Comparison of ENCODE assay signal across 9 cellular contexts in genomic region chr13:49220856-49221614, GRCh38. TPM values are rescaled to one million over a fixed set of nuclear protein-coding genes. Genes with fewer than 3 reads are reported as not detected.
A peak's percentile ranks its signal among the peaks of the same experiment; 100 is the strongest.
DNase-seq lines count a peak whose midpoint lies in the region; TF ChIP-seq lines count a peak whose summit lies in the region.
"Had no signal": no experiment of that assay in that cellular context is flagged by ENCODE, and none has a peak within 500 bp of the region (broad histone marks: within the 10 kb centered on the region; RNA-seq: fewer than 3 reads in every experiment).

No MANE protein-coding gene starts in this region.

- H3K9ac ChIP-seq in skeletal muscle satellite cell (ENCODE audit: low read depth, low read length), result no peak overlapping the region

- intact Hi-C loops in uterus (cut with DNase I; ENCODE audit: low total_unique reads), result no loop called here

- no peaks in the 10 kb centered on the region for H3K9me3 ChIP-seq in right atrium auricular region
- H3K9me3 ChIP-seq in skeletal muscle satellite cell (replicated peaks; ENCODE audit: low read length), result no peaks in the 10 kb centered on the region
- no peaks in the 10 kb centered on the region for H3K9me3 ChIP-seq in uterus

- H3K4me3 ChIP-seq in right atrium auricular region (peak overlapping the region; percentile 31 to 53), skeletal muscle satellite cell (ENCODE audit: low read length) (peak overlapping the region; percentile 62), uterus (peak overlapping the region in 1 of 2 donors; percentile 32)

- peak; percentile 5 for TF ChIP-seq CTCF in GM10266 (IDR thresholded peaks at IDR 0.05; ENCODE audit: control insufficient read depth, insufficient read depth, low read depth, missing control alignments)
- TF ChIP-seq CTCF in right atrium auricular region (IDR thresholded peaks at IDR 0.05), result no peak
- no peak for TF ChIP-seq CTCF in uterus (IDR thresholded peaks at IDR 0.05)

- no peak for TF ChIP-seq POLR2A in uterus (IDR thresholded peaks at IDR 0.05)

- H3K27ac ChIP-seq in right atrium auricular region (no peak overlapping the region), uterus (no peak overlapping the region)

- H3K27me3 ChIP-seq in right atrium auricular region (peaks cover 14 to 18% of the 10 kb centered on the region in 2 donors), skeletal muscle satellite cell (ENCODE audit: control insufficient read depth, insufficient read depth, low read length) (peaks cover 87% of the 10 kb centered on the region), uterus (peaks cover 16 to 18% of the 10 kb centered on the region in 2 donors)

- no peaks in the 10 kb centered on the region for H3K36me3 ChIP-seq in right atrium auricular region
- H3K36me3 ChIP-seq in skeletal muscle satellite cell (ENCODE audit: insufficient read depth, low read length), result no peaks in the 10 kb centered on the region
- no peaks in the 10 kb centered on the region for H3K36me3 ChIP-seq in uterus

- DNase-seq in GM10266 (ENCODE audit: extremely low spot score) (peak; percentile 33), right atrium auricular region (ENCODE audit: low spot score) (peak; percentile 26), KG1 (lab: John Stamatoyannopoulos, UW) (no peak), uterus (no peak), NCI-H1694 (lab: John Stamatoyannopoulos, UW) (no peak), mucosa of gallbladder (ENCODE audit: low spot score) (no peak)
- DNase-seq in activated CD4-positive, alpha-beta T cell treated with anti-CD3 and anti-CD28 coated beads, Interleukin-2, amount 50 U/mL, for 48 hours, result peak; percentile 26 to 37

- H3K4me2 ChIP-seq in skeletal muscle satellite cell (ENCODE audit: low read length), result peak overlapping the region; percentile 72

- H3K4me1 ChIP-seq in right atrium auricular region (peaks cover 0 to 19% of the 10 kb centered on the region in 2 donors), skeletal muscle satellite cell (ENCODE audit: control insufficient read depth, insufficient read depth, low read length) (peaks cover 10% of the 10 kb centered on the region), uterus (peaks cover 0 to 14% of the 10 kb centered on the region in 2 donors)

RNA-seq across cellular contexts. Expression of gene MLNR, which starts 0.9 kb away (rescaled TPM):
- not detected for total RNA-seq in right atrium auricular region
- total RNA-seq in skeletal muscle satellite cell (2012; rRNA removed), result not detected in 2 replicates
- total RNA-seq in uterus, result not detected
- not detected for total RNA-seq in mucosa of gallbladder
- total RNA-seq: lung microvascular endothelial cell had no signal

RNA-seq across cellular contexts. Expression of gene CDADC1, which starts 26.7 kb away (rescaled TPM):
- 1 to 10 TPM; 3.5 to 4.6 TPM for total RNA-seq in right atrium auricular region
- total RNA-seq in skeletal muscle satellite cell (2012; rRNA removed), result 1.3 and 2.3 TPM in 2 replicates
- 10 to 100 TPM in 2 of 4 donors, 1 to 10 TPM in 2; 1.8 to 76.5 (median 10.9) TPM for total RNA-seq in uterus
- 9.4 TPM for total RNA-seq in mucosa of gallbladder

Comparison
In these comparisons a context has a peak if more than half of its experiments do, and no peak if none do; other contexts are left out.
1. DNase-seq: peak in GM10266 (single experiment), activated CD4-positive, alpha-beta T cell treated with anti-CD3 and anti-CD28 coated beads, Interleukin-2, amount 50 U/mL, for 48 hours (2 of 2) and right atrium auricular region (single experiment); none in KG1 (single experiment), uterus (0 of 2), NCI-H1694 (single experiment) and mucosa of gallbladder (single experiment).